In genomic region chr12:123223241-123223668, GRCh38 we compare ENCODE assay signal across 10 cellular contexts. TPM values are rescaled to one million over a fixed set of nuclear protein-coding genes. Genes with fewer than 3 reads are reported as not detected.
A peak's percentile ranks its signal among the peaks of the same experiment; 100 is the strongest.
DNase-seq lines count a peak whose midpoint lies in the region; ATAC-seq, FAIRE-seq and TF ChIP-seq lines count a peak whose summit lies in the region.
"Had no signal": no experiment of that assay in that cellular context is flagged by ENCODE, and none has a peak within 500 bp of the region (broad histone marks: within the 10 kb centered on the region; RNA-seq: fewer than 3 reads in every experiment).

No MANE protein-coding gene starts in this region.

- no peak for TF ChIP-seq CTCF in heart left ventricle (IDR thresholded peaks at IDR 0.05)

- ATAC-seq in heart left ventricle: no peak

- peaks cover 0 to 7% (median 0%) of the 10 kb centered on the region in 12 donors for H3K4me1 ChIP-seq in heart left ventricle

- TF ChIP-seq POLR2A in GM12891 (IDR thresholded peaks at IDR 0.05; ENCODE audit: low read depth, low read length) (no peak), heart left ventricle (IDR thresholded peaks at IDR 0.05) (no peak)

- no peak overlapping the region for H3K4me3 ChIP-seq in heart left ventricle

- no peak for DNase-seq in GM12891 (ENCODE audit: insufficient read length, low spot score)
- peak; percentile 69 for DNase-seq in Kasumi-1 (lab: John Stamatoyannopoulos, UW)
- peak; percentile 12 to 26 for DNase-seq in activated T-helper 1 cell treated with anti-CD3 and anti-CD28 coated beads, Interleukin-2, amount 50 U/mL, for 16 hours (ENCODE audit: low read depth in 1 of 2, low spot score in 1 of 2)
- peak; percentile 48 to 58 for DNase-seq in stimulated activated CD4-positive, alpha-beta T cell treated with anti-CD3 and anti-CD28 coated beads, Interleukin-2, amount 100 ng/mL, for 48 hours
- DNase-seq in cerebellar cortex (ENCODE audit: low spot score): no peak
- no peak for DNase-seq in mesenteric fat pad (ENCODE audit: low spot score)
- DNase-seq in retina: no peak
- DNase-seq in heart left ventricle: no peak
- DNase-seq: NCI-H1092 had no signal

- peak; percentile 87 for FAIRE-seq in GM12891 (lab: Jason Lieb, UNC)
- FAIRE-seq: H1 had no signal

- peaks cover 0 to 69% (median 56%) of the 10 kb centered on the region in 9 donors for H3K36me3 ChIP-seq in heart left ventricle

- 89 to 95% (median 91%) methylated on average over 11 of the region's 11 CpGs for WGBS in heart left ventricle, 4 donors

- peak overlapping the region in 1 of 12 donors; percentile 64 for H3K27ac ChIP-seq in heart left ventricle

- no peaks in the 10 kb centered on the region for H3K27me3 ChIP-seq in heart left ventricle

- H3K9me3 ChIP-seq in heart left ventricle: no peaks in the 10 kb centered on the region

- intact Hi-C loops in heart left ventricle (cut with DNase I): no loop called here

TF ChIP-seq in GM12891, 5 proteins besides CTCF, POLR2A, EP300 and RAD21:
- TF ChIP-seq SPI1 (IDR thresholded peaks at IDR 0.05; ENCODE audit: low read depth, low read length) (0 out of 2 replicates have a peak, but pooled peaks have one; percentile 19), TAF1 (IDR thresholded peaks at IDR 0.05; ENCODE audit: low read depth, low read length) (no peak), POLR2AphosphoS5 (IDR thresholded peaks at IDR 0.05; ENCODE audit: low read depth, low read length) (no peak), POU2F2 (IDR thresholded peaks at IDR 0.05; ENCODE audit: low read depth, low read length) (peak; percentile 48; the same call in 1 of the 2 replicates), PAX5 (IDR thresholded peaks at IDR 0.05; ENCODE audit: insufficient read depth, low read length, severe bottlenecking) (no peak)

RNA-seq across cellular contexts. Expression of gene MPHOSPH9, which starts 9.7 kb away (rescaled TPM):
- 17.9 TPM for polyA plus RNA-seq in GM12891 (2012; ENCODE audit: low read depth, missing spikeins)
- total RNA-seq in mesenteric fat pad (12.8 TPM), heart left ventricle (10 to 100 TPM; 17.7 to 32.3 (median 23.4) TPM)
- 1 to 10 TPM; 6.0 to 7.1 TPM for polyA plus RNA-seq in heart left ventricle

RNA-seq across cellular contexts. Expression of gene MTRFR, which starts 10.0 kb away (rescaled TPM):
- polyA plus RNA-seq in GM12891 (2012; ENCODE audit: low read depth, missing spikeins): 7.4 TPM
- 5.4 TPM for total RNA-seq in mesenteric fat pad
- 10 to 100 TPM in 6 of 9 donors, 1 to 10 TPM in 3; 7.9 to 13.3 (median 11.3) TPM for total RNA-seq in heart left ventricle
- 10 to 100 TPM; 12.4 to 16.0 TPM for polyA plus RNA-seq in heart left ventricle

RNA-seq across cellular contexts. Expression of gene CDK2AP1, which starts 48.4 kb away (rescaled TPM):
- polyA plus RNA-seq in GM12891 (2012; ENCODE audit: low read depth, missing spikeins): 64.9 TPM
- 105 TPM for total RNA-seq in mesenteric fat pad
- 10 to 100 TPM; 56.8 to 96.6 (median 81.9) TPM for total RNA-seq in heart left ventricle
- polyA plus RNA-seq in heart left ventricle: 100 to 1,000 TPM in 1 of 2 donors, 10 to 100 TPM in 1; 81.7 to 186 TPM

Comparison
In these comparisons a context has a peak if more than half of its experiments do, and no peak if none do; other contexts are left out.
1. DNase-seq: peak in Kasumi-1 (2 of 2), activated T-helper 1 cell treated with anti-CD3 and anti-CD28 coated beads, Interleukin-2, amount 50 U/mL, for 16 hours (2 of 2) and stimulated activated CD4-positive, alpha-beta T cell treated with anti-CD3 and anti-CD28 coated beads, Interleukin-2, amount 100 ng/mL, for 48 hours (2 of 2); none in GM12891 (single experiment), cerebellar cortex (single experiment), mesenteric fat pad (single experiment), retina (single experiment) and heart left ventricle (0 of 5).